12 cellular contexts compared by ENCODE assay signal in genomic region chr16:28865722-28866453, GRCh38. TPM values are rescaled to one million over a fixed set of nuclear protein-coding genes. Genes with fewer than 3 reads are reported as not detected.
A peak's percentile ranks its signal among the peaks of the same experiment; 100 is the strongest.
DNase-seq lines count a peak whose midpoint lies in the region; ATAC-seq and TF ChIP-seq lines count a peak whose summit lies in the region.
"Had no signal": no experiment of that assay in that cellular context is flagged by ENCODE, and none has a peak within 500 bp of the region (broad histone marks: within the 10 kb centered on the region; RNA-seq: fewer than 3 reads in every experiment).

No MANE protein-coding gene starts in this region.

- H2AFZ ChIP-seq in GM23338, result no peak overlapping the region

- ATAC-seq in GM23338, result no peak
- no peak for ATAC-seq in left lobe of liver
- ATAC-seq in activated naive CD8-positive, alpha-beta T cell treated with anti-CD3 and anti-CD28 coated beads, Interleukin-2, amount 50 U/mL, for 24 hours, result no peak
- ATAC-seq: activated CD8-positive, alpha-beta memory T cell treated with anti-CD3 and anti-CD28 coated beads, Interleukin-2, amount 10 ng/mL, durations not matched to agents 7 days and 5 days had no signal

- TF ChIP-seq CTCF in GM23338 (conservative IDR thresholded peaks at IDR 0.05; ENCODE audit: low read depth in 2 of 2) (no peak), nephron progenitor cell (IDR thresholded peaks at IDR 0.05) (no peak)

- H3K4me1 Mint-ChIP-seq in GM23338 (peaks cover 16% of the 10 kb centered on the region), nephron progenitor cell (peaks cover 36% of the 10 kb centered on the region)
- H3K4me1 Mint-ChIP-seq in activated naive CD8-positive, alpha-beta T cell treated with anti-CD3 and anti-CD28 coated beads, Interleukin-2, amount 50 U/mL, for 24 hours, result peaks cover 20% of the 10 kb centered on the region

- H3K36me3 Mint-ChIP-seq in GM23338 (ENCODE audit: low read depth), result peaks cover 34% of the 10 kb centered on the region
- peaks cover 36% of the 10 kb centered on the region for H3K36me3 Mint-ChIP-seq in nephron progenitor cell (ENCODE audit: low read depth)
- H3K36me3 Mint-ChIP-seq in activated naive CD8-positive, alpha-beta T cell treated with anti-CD3 and anti-CD28 coated beads, Interleukin-2, amount 50 U/mL, for 24 hours (ENCODE audit: low read depth), result peaks cover 18% of the 10 kb centered on the region
- H3K36me3 Mint-ChIP-seq: activated naive CD8-positive, alpha-beta T cell had no signal

- no peaks in the 10 kb centered on the region for H3K27me3 ChIP-seq in GM23338 (ENCODE audit: insufficient read depth)
- no peaks in the 10 kb centered on the region for H3K27me3 ChIP-seq in adipocyte (replicated peaks; ENCODE audit: control insufficient read depth, insufficient read depth, low read length)
- H3K27me3 ChIP-seq: esophagus muscularis mucosa had no signal

- H3K4me1 ChIP-seq in GM23338 (ENCODE audit: insufficient read depth), result peaks cover 20% of the 10 kb centered on the region; the same call in 1 of the 2 replicates
- H3K4me1 ChIP-seq in adipocyte (ENCODE audit: control insufficient read depth, insufficient read depth, low read length), result peaks cover 15% of the 10 kb centered on the region

- H3K4me3 ChIP-seq in GM23338, result no peak overlapping the region
- H3K4me3 ChIP-seq in adipocyte (ENCODE audit: low read length), result no peak overlapping the region
- H3K4me3 ChIP-seq: smooth muscle cell had no signal

- peaks cover 27% of the 10 kb centered on the region for H3K79me2 ChIP-seq in GM23338 (replicated peaks; ENCODE audit: insufficient read depth)

- peaks cover 4% of the 10 kb centered on the region for H3K36me3 ChIP-seq in GM23338 (ENCODE audit: insufficient read depth)
- H3K36me3 ChIP-seq in adipocyte (ENCODE audit: control insufficient read depth, insufficient read depth, low read length, severe bottlenecking), result peaks cover 37% of the 10 kb centered on the region

- DNase-seq in GM23338 (ENCODE audit: low spot score) (no peak), adipocyte (ENCODE audit: low read depth) (no peak), nephron progenitor cell (no peak), dermis blood vessel endothelial cell (no peak), left lobe of liver (ENCODE audit: low spot score) (no peak)
- DNase-seq in activated naive CD8-positive, alpha-beta T cell treated with anti-CD3 and anti-CD28 coated beads, Interleukin-2, amount 50 U/mL, for 24 hours, result no peak
- DNase-seq: activated CD8-positive, alpha-beta memory T cell treated with anti-CD3 and anti-CD28 coated beads, Interleukin-2, amount 10 ng/mL, durations not matched to agents 7 days and 5 days; MV-4-11 had no signal

- H3K4me3 Mint-ChIP-seq in GM23338, result peak overlapping the region; percentile 97
- H3K4me3 Mint-ChIP-seq in nephron progenitor cell, result peak overlapping the region; percentile 97
- no peak overlapping the region for H3K4me3 Mint-ChIP-seq in activated naive CD8-positive, alpha-beta T cell treated with anti-CD3 and anti-CD28 coated beads, Interleukin-2, amount 50 U/mL, for 24 hours

- H3K4me2 ChIP-seq in GM23338, result no peak overlapping the region

- no peak overlapping the region for H3K27ac ChIP-seq in GM23338 (ENCODE audit: low read depth)

- H3K27me3 Mint-ChIP-seq in GM23338 (ENCODE audit: insufficient read depth, low read depth, poor library complexity) (peaks cover 16% of the 10 kb centered on the region), nephron progenitor cell (ENCODE audit: low read depth, poor library complexity) (peaks cover 6% of the 10 kb centered on the region)
- no peaks in the 10 kb centered on the region for H3K27me3 Mint-ChIP-seq in activated naive CD8-positive, alpha-beta T cell treated with anti-CD3 and anti-CD28 coated beads, Interleukin-2, amount 50 U/mL, for 24 hours
- H3K27me3 Mint-ChIP-seq: activated CD8-positive, alpha-beta memory T cell treated with anti-CD3 and anti-CD28 coated beads, Interleukin-2, amount 10 ng/mL, durations not matched to agents 7 days and 5 days; activated naive CD8-positive, alpha-beta T cell had no signal

- no peaks in the 10 kb centered on the region for H3K9me2 ChIP-seq in GM23338 (ENCODE audit: insufficient read depth)

- H3K9me3 Mint-ChIP-seq in GM23338 (no peaks in the 10 kb centered on the region), nephron progenitor cell (no peaks in the 10 kb centered on the region)
- no peaks in the 10 kb centered on the region for H3K9me3 Mint-ChIP-seq in activated naive CD8-positive, alpha-beta T cell treated with anti-CD3 and anti-CD28 coated beads, Interleukin-2, amount 50 U/mL, for 24 hours

- peaks cover 10% of the 10 kb centered on the region for H4K20me1 ChIP-seq in GM23338 (replicated peaks; ENCODE audit: insufficient read depth)

- H3K9ac ChIP-seq in adipocyte (ENCODE audit: low read length), result peak overlapping the region; percentile 100

- H3K27ac Mint-ChIP-seq in GM23338 (no peak overlapping the region), nephron progenitor cell (peak overlapping the region; percentile 95)
- no peak overlapping the region for H3K27ac Mint-ChIP-seq in activated naive CD8-positive, alpha-beta T cell treated with anti-CD3 and anti-CD28 coated beads, Interleukin-2, amount 50 U/mL, for 24 hours

- no peaks in the 10 kb centered on the region for H3F3A ChIP-seq in GM23338 (replicated peaks; ENCODE audit: low read depth)

- no peaks in the 10 kb centered on the region for H3K9me3 ChIP-seq in adipocyte (ENCODE audit: control insufficient read depth, low read length)
- H3K9me3 ChIP-seq: esophagus muscularis mucosa had no signal

TF ChIP-seq in GM23338, 12 proteins besides CTCF, POLR2A, EP300 and RAD21 (continues in another document):
- TF ChIP-seq, protein P1, sequence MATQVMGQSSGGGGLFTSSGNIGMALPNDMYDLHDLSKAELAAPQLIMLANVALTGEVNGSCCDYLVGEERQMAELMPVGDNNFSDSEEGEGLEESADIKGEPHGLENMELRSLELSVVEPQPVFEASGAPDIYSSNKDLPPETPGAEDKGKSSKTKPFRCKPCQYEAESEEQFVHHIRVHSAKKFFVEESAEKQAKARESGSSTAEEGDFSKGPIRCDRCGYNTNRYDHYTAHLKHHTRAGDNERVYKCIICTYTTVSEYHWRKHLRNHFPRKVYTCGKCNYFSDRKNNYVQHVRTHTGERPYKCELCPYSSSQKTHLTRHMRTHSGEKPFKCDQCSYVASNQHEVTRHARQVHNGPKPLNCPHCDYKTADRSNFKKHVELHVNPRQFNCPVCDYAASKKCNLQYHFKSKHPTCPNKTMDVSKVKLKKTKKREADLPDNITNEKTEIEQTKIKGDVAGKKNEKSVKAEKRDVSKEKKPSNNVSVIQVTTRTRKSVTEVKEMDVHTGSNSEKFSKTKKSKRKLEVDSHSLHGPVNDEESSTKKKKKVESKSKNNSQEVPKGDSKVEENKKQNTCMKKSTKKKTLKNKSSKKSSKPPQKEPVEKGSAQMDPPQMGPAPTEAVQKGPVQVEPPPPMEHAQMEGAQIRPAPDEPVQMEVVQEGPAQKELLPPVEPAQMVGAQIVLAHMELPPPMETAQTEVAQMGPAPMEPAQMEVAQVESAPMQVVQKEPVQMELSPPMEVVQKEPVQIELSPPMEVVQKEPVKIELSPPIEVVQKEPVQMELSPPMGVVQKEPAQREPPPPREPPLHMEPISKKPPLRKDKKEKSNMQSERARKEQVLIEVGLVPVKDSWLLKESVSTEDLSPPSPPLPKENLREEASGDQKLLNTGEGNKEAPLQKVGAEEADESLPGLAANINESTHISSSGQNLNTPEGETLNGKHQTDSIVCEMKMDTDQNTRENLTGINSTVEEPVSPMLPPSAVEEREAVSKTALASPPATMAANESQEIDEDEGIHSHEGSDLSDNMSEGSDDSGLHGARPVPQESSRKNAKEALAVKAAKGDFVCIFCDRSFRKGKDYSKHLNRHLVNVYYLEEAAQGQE (IDR thresholded peaks at IDR 0.05; ENCODE audit: unreplicated experiment), result no peak
- TF ChIP-seq EZH2 (IDR thresholded peaks at IDR 0.05; ENCODE audit: low read depth, unreplicated experiment) (no peak), ZNF331 (CRISPR knock-in tag; IDR thresholded peaks at IDR 0.05; ENCODE audit: low read depth) (no peak)

RNA-seq across cellular contexts. Expression of gene SH2B1, which starts 2.2 kb away (rescaled TPM):
- total RNA-seq in GM23338 (2014; rRNA removed; shearing (Covaris generic)), result 17.2 and 27.5 TPM in 2 replicates
- 12.2 and 13.6 TPM in 2 replicates for polyA plus RNA-seq in GM23338 (2016; fragmentation: Nextera tagmentation; extraction: Ambion mirVana)
- total RNA-seq in dermis blood vessel endothelial cell (9.4 and 13.0 TPM in 2 replicates), left lobe of liver (30.8 TPM)

RNA-seq across cellular contexts. Expression of gene ATP2A1, which starts 12.4 kb away (rescaled TPM):
- 0.08 and 0.73 TPM in 2 replicates for total RNA-seq in GM23338 (2014; rRNA removed; shearing (Covaris generic))
- polyA plus RNA-seq in GM23338 (2016; fragmentation: Nextera tagmentation; extraction: Ambion mirVana), result 3.2 and 4.0 TPM in 2 replicates
- total RNA-seq in dermis blood vessel endothelial cell (not detected in 2 replicates), left lobe of liver (1.4 TPM)
- total RNA-seq: SK-MEL-5 had no signal

RNA-seq across cellular contexts. Expression of gene TUFM, which starts 19.7 kb away (rescaled TPM):
- 162 and 192 TPM in 2 replicates for total RNA-seq in GM23338 (2014; rRNA removed; shearing (Covaris generic))
- 246 and 248 TPM in 2 replicates for polyA plus RNA-seq in GM23338 (2016; fragmentation: Nextera tagmentation; extraction: Ambion mirVana)
- total RNA-seq in dermis blood vessel endothelial cell (127 and 181 TPM in 2 replicates), left lobe of liver (177 TPM)

RNA-seq across cellular contexts. Expression of gene ATXN2L, which starts 43.1 kb away (rescaled TPM):
- 192 TPM in 2 replicates for total RNA-seq in GM23338 (2014; rRNA removed; shearing (Covaris generic))
- polyA plus RNA-seq in GM23338 (2016; fragmentation: Nextera tagmentation; extraction: Ambion mirVana), result 132 and 134 TPM in 2 replicates
- 33.5 and 74.3 TPM in 2 replicates for total RNA-seq in dermis blood vessel endothelial cell
- total RNA-seq in left lobe of liver, result 50.1 TPM

RNA-seq across cellular contexts. Expression of gene RABEP2, which starts 59.1 kb away (rescaled TPM):
- total RNA-seq in GM23338 (2014; rRNA removed; shearing (Covaris generic)), result 25.2 and 27.2 TPM in 2 replicates
- polyA plus RNA-seq in GM23338 (2016; fragmentation: Nextera tagmentation; extraction: Ambion mirVana), result 11.8 and 13.0 TPM in 2 replicates
- total RNA-seq in dermis blood vessel endothelial cell (61.1 and 74.8 TPM in 2 replicates), left lobe of liver (6.8 TPM)
